14 cellular contexts compared by ENCODE assay signal in the genomic region with DNA sequence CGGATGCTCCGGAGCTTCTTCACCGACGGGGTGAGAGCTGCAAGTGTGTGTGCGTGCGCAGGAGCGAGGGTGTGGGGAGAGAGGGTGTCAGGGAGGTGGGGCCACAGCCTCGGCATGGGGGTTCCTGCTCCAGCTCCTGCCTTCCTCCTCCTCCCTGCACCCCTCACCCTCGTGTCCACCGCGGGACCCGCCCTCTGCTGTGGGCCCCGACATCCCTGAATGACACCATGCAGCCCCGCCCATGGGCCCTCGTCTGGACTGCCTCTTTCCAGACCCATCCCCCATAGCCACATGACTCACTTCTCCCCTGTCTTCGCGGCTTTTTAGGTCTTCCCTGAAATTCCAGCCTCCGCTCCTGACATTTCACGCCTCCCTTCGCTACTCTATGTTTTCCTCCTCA. TPM values are rescaled to one million over a fixed set of nuclear protein-coding genes. Genes with fewer than 3 reads are reported as not detected.
A peak's percentile ranks its signal among the peaks of the same experiment; 100 is the strongest.
DNase-seq lines count a peak whose midpoint lies in the region; ATAC-seq and TF ChIP-seq lines count a peak whose summit lies in the region.
"Had no signal": no experiment of that assay in that cellular context is flagged by ENCODE, and none has a peak within 500 bp of the region (broad histone marks: within the 10 kb centered on the region; RNA-seq: fewer than 3 reads in every experiment).

No MANE protein-coding gene starts in this region.

- no CpG with 5 or more reads among the region's 20 CpGs for WGBS in H9 (ENCODE audit: extremely low coverage, insufficient read length, low lambda C conversion rate)
- WGBS in smooth muscle cell (ENCODE audit: low lambda C conversion rate) = 59% methylated on average over 16 of the region's 20 CpGs

- DNase-seq in H9 (no peak), astrocyte of the cerebellum (ENCODE audit: low read depth) (peak; percentile 46), foreskin fibroblast (peak; percentile 50 to 76), smooth muscle cell (lab: John Stamatoyannopoulos, UW; ENCODE audit: unreplicated experiment) (no peak), NAMALWA (ENCODE audit: low spot score) (no peak), KBM-7 (no peak)
- DNase-seq: Calu3; stimulated activated CD4-positive, alpha-beta T cell treated with anti-CD3 and anti-CD28 coated beads, Interleukin-2, amount 100 ng/mL, for 24 hours; stimulated activated naive CD8-positive, alpha-beta T cell treated with anti-CD3 and anti-CD28 coated beads, Interleukin-15, Interleukin-2, amounts not matched to agents 100 U/mL and 50 U/mL, for 24 hours had no signal

- H3F3A ChIP-seq in smooth muscle cell (ENCODE audit: low read depth) = no peaks in the 10 kb centered on the region

- H3K23ac ChIP-seq in H9 (ENCODE audit: insufficient read length, low read depth, low read length) = no peak overlapping the region

- H3K27me3 Mint-ChIP-seq in H9 (ENCODE audit: low read depth) = no peaks in the 10 kb centered on the region
- H3K27me3 Mint-ChIP-seq: dendritic cell treated with granulocyte-macrophage colony-stimulating factor and Interleukin-4, amounts not matched to agents 40 ng/mL and 50 ng/mL, for 4 days had no signal

- H4K8ac ChIP-seq in H9 (replicated peaks; ENCODE audit: insufficient read length, low read depth, low read length) = no peak overlapping the region

- H3K36me3 ChIP-seq in smooth muscle cell (ENCODE audit: low read depth) = no peaks in the 10 kb centered on the region

- H3K9ac ChIP-seq in H9 (ENCODE audit: extremely low read depth, insufficient read length, low read length) (no peak overlapping the region), smooth muscle cell (ENCODE audit: low read depth) (no peak overlapping the region)

- H3T11ph ChIP-seq in H9 (ENCODE audit: low read length) = no peak overlapping the region

- no peaks in the 10 kb centered on the region; a peak in 1 of 5 replicates for H3K9me3 Mint-ChIP-seq in H9
- H3K9me3 Mint-ChIP-seq: activated naive CD4-positive, alpha-beta T cell treated with anti-CD3 and anti-CD28 coated beads, Interleukin-2, amount 50 U/mL, for 72 hours; dendritic cell treated with granulocyte-macrophage colony-stimulating factor and Interleukin-4, amounts not matched to agents 40 ng/mL and 50 ng/mL, for 4 days; memory B cell had no signal

- no peak overlapping the region for H2BK20ac ChIP-seq in H9 (ENCODE audit: low read depth, low read length, poor library complexity, severe bottlenecking)

- H3K14ac ChIP-seq in H9 (ENCODE audit: insufficient read depth, low read length) = no peak overlapping the region

- no peak overlapping the region for H3K27ac ChIP-seq in H9 (ENCODE audit: insufficient read length, low read depth, low read length)
- peak overlapping the region; percentile 20 for H3K27ac ChIP-seq in smooth muscle cell (ENCODE audit: low read depth)

- TF ChIP-seq CTCF in H9 (conservative IDR thresholded peaks at IDR 0.05) (no peak), astrocyte of the cerebellum (IDR thresholded peaks at IDR 0.05; ENCODE audit: low read depth, low read length, missing control alignments) (no peak), foreskin fibroblast (IDR thresholded peaks at IDR 0.05; ENCODE audit: low read depth, low read length) (no peak), smooth muscle cell (IDR thresholded peaks at IDR 0.05; ENCODE audit: borderline replicate concordance, insufficient read depth, poor library complexity, severe bottlenecking) (no peak)

- no peak overlapping the region for H2BK15ac ChIP-seq in H9 (ENCODE audit: low read depth, low read length)

- no peaks in the 10 kb centered on the region for H4K20me1 ChIP-seq in H9 (ENCODE audit: control insufficient read depth, insufficient read depth, insufficient read length)
- H4K20me1 ChIP-seq in smooth muscle cell (ENCODE audit: low read depth) = peaks cover 80% of the 10 kb centered on the region

- H3K4me1 ChIP-seq in H9 (ENCODE audit: insufficient read depth, low read length) (no peaks in the 10 kb centered on the region), smooth muscle cell (ENCODE audit: low read depth) (no peaks in the 10 kb centered on the region)

- no peak overlapping the region; a peak in 1 of 5 replicates for H3K4me3 Mint-ChIP-seq in H9
- H3K4me3 Mint-ChIP-seq: dendritic cell treated with granulocyte-macrophage colony-stimulating factor and Interleukin-4, amounts not matched to agents 40 ng/mL and 50 ng/mL, for 4 days; memory B cell had no signal

- ATAC-seq in HG02840 (IDR thresholded peaks at IDR 0.05; ENCODE audit: low FRiP score, unreplicated experiment) (no peak), GM21360 (IDR thresholded peaks at IDR 0.05; ENCODE audit: unreplicated experiment) (no peak)
- ATAC-seq: activated naive CD4-positive, alpha-beta T cell treated with anti-CD3 and anti-CD28 coated beads, Interleukin-2, amount 50 U/mL, for 72 hours; stimulated activated naive CD8-positive, alpha-beta T cell treated with anti-CD3 and anti-CD28 coated beads, Interleukin-15, Interleukin-2, amounts not matched to agents 100 U/mL and 50 U/mL, for 24 hours had no signal

- no peak overlapping the region for H4K91ac ChIP-seq in H9 (ENCODE audit: insufficient read length, low read depth, low read length)

- H2BK120ac ChIP-seq in H9 (ENCODE audit: low read depth, low read length, poor library complexity, severe bottlenecking) = no peak overlapping the region

- peaks cover 3% of the 10 kb centered on the region; the same call in 1 of the 2 replicates for H3K79me2 ChIP-seq in H9 (ENCODE audit: insufficient read depth, low read length)
- peaks cover 12% of the 10 kb centered on the region for H3K79me2 ChIP-seq in smooth muscle cell (ENCODE audit: low read depth)

- no peaks in the 10 kb centered on the region for H3K9me3 ChIP-seq in H9 (ENCODE audit: control insufficient read depth, low read depth, low read length)
- H3K9me3 ChIP-seq in smooth muscle cell (replicated peaks; ENCODE audit: low read depth) = no peaks in the 10 kb centered on the region

- H3K4me1 Mint-ChIP-seq in H9 = peaks cover 4 to 17% of the 10 kb centered on the region in 2 experiments
- H3K4me1 Mint-ChIP-seq: memory B cell had no signal

- no peak overlapping the region for H2AFZ ChIP-seq in H9 (ENCODE audit: low read length)
- H2AFZ ChIP-seq in smooth muscle cell (ENCODE audit: low read depth) = no peak overlapping the region

- no peak overlapping the region for H3K4ac ChIP-seq in H9 (ENCODE audit: low read depth, low read length)

- no peak overlapping the region for H4K5ac ChIP-seq in H9 (ENCODE audit: insufficient read length, low read depth, low read length)

- H3K18ac ChIP-seq in H9 (ENCODE audit: insufficient read length, low read depth, low read length) = no peak overlapping the region

- no peak overlapping the region for H2AK5ac ChIP-seq in H9 (ENCODE audit: insufficient read length, low read length)

- H2BK5ac ChIP-seq in H9 (ENCODE audit: insufficient read length, low read length) = no peak overlapping the region

- no peaks in the 10 kb centered on the region for H3K23me2 ChIP-seq in H9 (ENCODE audit: insufficient read length, low read depth, low read length, poor library complexity, severe bottlenecking)

- no peak overlapping the region for H3K4me3 ChIP-seq in astrocyte of the cerebellum (ENCODE audit: low read depth, low read length)
- no peak overlapping the region for H3K4me3 ChIP-seq in foreskin fibroblast (ENCODE audit: low read depth in 1 of 2, low read length in 2 of 2)
- H3K4me3 ChIP-seq in smooth muscle cell = no peak overlapping the region

- H3K56ac ChIP-seq in H9 (ENCODE audit: insufficient read length, low read depth, low read length) = no peak overlapping the region

- H3K79me1 ChIP-seq in H9 (ENCODE audit: insufficient read depth, low read depth, low read length, poor library complexity, severe bottlenecking) = no peaks in the 10 kb centered on the region

- H3K27me3 ChIP-seq in H9 (ENCODE audit: insufficient read depth, low read length) (no peaks in the 10 kb centered on the region), smooth muscle cell (ENCODE audit: low read depth) (no peaks in the 10 kb centered on the region)

- peaks cover 32 to 67% (median 35%) of the 10 kb centered on the region in 3 experiments; a peak in 6 of 7 replicates for H3K36me3 Mint-ChIP-seq in H9 (ENCODE audit: insufficient read depth in 1 of 3, low read depth in 3 of 3)
- H3K36me3 Mint-ChIP-seq: activated naive CD4-positive, alpha-beta T cell treated with anti-CD3 and anti-CD28 coated beads, Interleukin-2, amount 50 U/mL, for 72 hours; memory B cell had no signal

- H3K27ac Mint-ChIP-seq in H9 = peak overlapping the region in 2 of 3 experiments; percentile 11 to 29; a peak in 3 of 7 replicates
- H3K27ac Mint-ChIP-seq: dendritic cell treated with granulocyte-macrophage colony-stimulating factor and Interleukin-4, amounts not matched to agents 40 ng/mL and 50 ng/mL, for 4 days; memory B cell had no signal

- H2BK12ac ChIP-seq in H9 (ENCODE audit: insufficient read length, low read depth, low read length) = no peak overlapping the region

- in situ Hi-C loops in astrocyte of the cerebellum (cut with HindIII; ENCODE audit: low sequenced_read_pairs) (no loop called here), KBM-7 (cut with MboI; ENCODE audit: low pct_unique_long_range_greater_than_20kb, low sequenced_read_pairs) (no loop called here)

- no peak overlapping the region for H3K4me2 ChIP-seq in H9 (ENCODE audit: insufficient read depth, insufficient read length, low read length)
- peak overlapping the region; percentile 63 for H3K4me2 ChIP-seq in smooth muscle cell

RNA-seq across cellular contexts. Expression of a gene that starts 41.6 kb away (rescaled TPM):
- 96.3 and 97.9 TPM in 2 replicates for total RNA-seq in H9 (2021)
- 18.1 and 34.0 TPM in 2 replicates for total RNA-seq in smooth muscle cell
- polyA plus RNA-seq in smooth muscle cell = 24.9 and 30.0 TPM in 2 replicates

Comparison
In these comparisons a context has a peak if more than half of its experiments do, and no peak if none do; other contexts are left out.
1. DNase-seq: peak in astrocyte of the cerebellum (single experiment) and foreskin fibroblast (2 of 2); none in H9 (single experiment), smooth muscle cell (single experiment), NAMALWA (single experiment) and KBM-7 (single experiment).